ENCODE assay signal across 14 cellular contexts in genomic region chr18:21260621-21261020, GRCh38. TPM values are rescaled to one million over a fixed set of nuclear protein-coding genes. Genes with fewer than 3 reads are reported as not detected.
DNase-seq lines count a peak whose midpoint lies in the region; ATAC-seq and TF ChIP-seq lines count a peak whose summit lies in the region.
"Had no signal": no experiment of that assay in that cellular context is flagged by ENCODE, and none has a peak within 500 bp of the region (broad histone marks: within the 10 kb centered on the region; RNA-seq: fewer than 3 reads in every experiment).

No MANE protein-coding gene starts in this region.

- peaks cover 3% of the 10 kb centered on the region for H3K27me3 Mint-ChIP-seq in endothelial cell (ENCODE audit: unreplicated experiment)
- no peaks in the 10 kb centered on the region for H3K27me3 Mint-ChIP-seq in nephron progenitor cell (ENCODE audit: low read depth, poor library complexity)
- peaks cover 13% of the 10 kb centered on the region for H3K27me3 Mint-ChIP-seq in activated naive CD8-positive, alpha-beta T cell treated with anti-CD3 and anti-CD28 coated beads for 36 hours
- peaks cover 9 to 12% (median 10%) of the 10 kb centered on the region in 5 donors for H3K27me3 Mint-ChIP-seq in naive thymus-derived CD4-positive, alpha-beta T cell
- peaks cover 6% of the 10 kb centered on the region for H3K27me3 Mint-ChIP-seq in activated CD4-positive, alpha-beta memory T cell treated with anti-CD3 and anti-CD28 coated beads for 36 hours

- H3K9me3 Mint-ChIP-seq in endothelial cell (ENCODE audit: unreplicated experiment) (no peaks in the 10 kb centered on the region), nephron progenitor cell (no peaks in the 10 kb centered on the region)
- H3K9me3 Mint-ChIP-seq in activated naive CD8-positive, alpha-beta T cell treated with anti-CD3 and anti-CD28 coated beads for 36 hours: no peaks in the 10 kb centered on the region
- H3K9me3 Mint-ChIP-seq in naive thymus-derived CD4-positive, alpha-beta T cell: no peaks in the 10 kb centered on the region
- no peaks in the 10 kb centered on the region for H3K9me3 Mint-ChIP-seq in activated CD4-positive, alpha-beta memory T cell treated with anti-CD3 and anti-CD28 coated beads for 36 hours
- H3K9me3 Mint-ChIP-seq: CD4-positive, alpha-beta memory T cell had no signal

- H3K36me3 Mint-ChIP-seq in endothelial cell (ENCODE audit: low read depth, unreplicated experiment) (no peaks in the 10 kb centered on the region), nephron progenitor cell (ENCODE audit: low read depth) (no peaks in the 10 kb centered on the region)
- H3K36me3 Mint-ChIP-seq in activated naive CD8-positive, alpha-beta T cell treated with anti-CD3 and anti-CD28 coated beads for 36 hours: no peaks in the 10 kb centered on the region
- H3K36me3 Mint-ChIP-seq in naive thymus-derived CD4-positive, alpha-beta T cell: no peaks in the 10 kb centered on the region
- H3K36me3 Mint-ChIP-seq in activated CD4-positive, alpha-beta memory T cell treated with anti-CD3 and anti-CD28 coated beads for 36 hours: no peaks in the 10 kb centered on the region
- H3K36me3 Mint-ChIP-seq: CD4-positive, alpha-beta memory T cell had no signal

- no peak for ATAC-seq in naive thymus-derived CD4-positive, alpha-beta T cell
- ATAC-seq in HG02884 (IDR thresholded peaks at IDR 0.05; ENCODE audit: unreplicated experiment): no peak
- ATAC-seq: GM12878 had no signal

- H3K27ac Mint-ChIP-seq in endothelial cell (ENCODE audit: unreplicated experiment): peak overlapping the region; percentile 84
- peak overlapping the region; percentile 98 for H3K27ac Mint-ChIP-seq in nephron progenitor cell
- H3K27ac Mint-ChIP-seq in activated naive CD8-positive, alpha-beta T cell treated with anti-CD3 and anti-CD28 coated beads for 36 hours: no peak overlapping the region
- H3K27ac Mint-ChIP-seq in naive thymus-derived CD4-positive, alpha-beta T cell: no peak overlapping the region
- no peak overlapping the region for H3K27ac Mint-ChIP-seq in activated CD4-positive, alpha-beta memory T cell treated with anti-CD3 and anti-CD28 coated beads for 36 hours
- H3K27ac Mint-ChIP-seq: CD4-positive, alpha-beta memory T cell had no signal

- H3K4me1 Mint-ChIP-seq in endothelial cell (ENCODE audit: unreplicated experiment) (peaks cover 57% of the 10 kb centered on the region), nephron progenitor cell (peaks cover 92% of the 10 kb centered on the region)
- no peaks in the 10 kb centered on the region for H3K4me1 Mint-ChIP-seq in activated naive CD8-positive, alpha-beta T cell treated with anti-CD3 and anti-CD28 coated beads for 36 hours
- H3K4me1 Mint-ChIP-seq in naive thymus-derived CD4-positive, alpha-beta T cell: no peaks in the 10 kb centered on the region
- H3K4me1 Mint-ChIP-seq in activated CD4-positive, alpha-beta memory T cell treated with anti-CD3 and anti-CD28 coated beads for 36 hours (ENCODE audit: low read depth): no peaks in the 10 kb centered on the region
- H3K4me1 Mint-ChIP-seq: CD4-positive, alpha-beta memory T cell had no signal

- no peak overlapping the region for H3K4me3 ChIP-seq in naive thymus-derived CD4-positive, alpha-beta T cell (ENCODE audit: low read length)
- H3K4me3 ChIP-seq: GM12878, HAP-1 had no signal

- H3K4me1 ChIP-seq in naive thymus-derived CD4-positive, alpha-beta T cell (ENCODE audit: control insufficient read depth in 2 of 2, insufficient read depth in 2 of 2, low read length in 2 of 2): no peaks in the 10 kb centered on the region
- H3K4me1 ChIP-seq: BE2C had no signal

- POLR2A ChIA-PET in naive thymus-derived CD4-positive, alpha-beta T cell (lab: Charles Lee): no interaction called here
- POLR2A ChIA-PET in activated CD4-positive, alpha-beta memory T cell treated with anti-CD3 and anti-CD28 coated beads for 36 hours (lab: Charles Lee): no interaction called here

- H3K27me3 ChIP-seq in naive thymus-derived CD4-positive, alpha-beta T cell (ENCODE audit: control insufficient read depth in 2 of 2, insufficient read depth in 2 of 2, low read length in 2 of 2): no peaks in the 10 kb centered on the region
- H3K27me3 ChIP-seq: BE2C had no signal

- H3K36me3 ChIP-seq in naive thymus-derived CD4-positive, alpha-beta T cell (ENCODE audit: control insufficient read depth in 2 of 3, insufficient read depth in 3 of 3, low read length in 3 of 3): no peaks in the 10 kb centered on the region
- H3K36me3 ChIP-seq: BE2C, HAP-1 had no signal

- peak; percentile 50 for DNase-seq in NCI-H69 (lab: John Stamatoyannopoulos, UW)
- no peak for DNase-seq in endothelial cell (ENCODE audit: low spot score)
- no peak for DNase-seq in nephron progenitor cell
- DNase-seq in activated naive CD8-positive, alpha-beta T cell treated with anti-CD3 and anti-CD28 coated beads for 36 hours: no peak
- DNase-seq in naive thymus-derived CD4-positive, alpha-beta T cell: no peak
- DNase-seq in activated CD4-positive, alpha-beta memory T cell treated with anti-CD3 and anti-CD28 coated beads for 36 hours: no peak
- DNase-seq: BE2C; CD4-positive, alpha-beta memory T cell; DMS79; GOT3 had no signal

- H3K4me3 Mint-ChIP-seq in endothelial cell (ENCODE audit: unreplicated experiment): no peak overlapping the region
- peak overlapping the region; percentile 44 for H3K4me3 Mint-ChIP-seq in nephron progenitor cell
- H3K4me3 Mint-ChIP-seq in activated naive CD8-positive, alpha-beta T cell treated with anti-CD3 and anti-CD28 coated beads for 36 hours: no peak overlapping the region
- H3K4me3 Mint-ChIP-seq in naive thymus-derived CD4-positive, alpha-beta T cell: no peak overlapping the region
- no peak overlapping the region for H3K4me3 Mint-ChIP-seq in activated CD4-positive, alpha-beta memory T cell treated with anti-CD3 and anti-CD28 coated beads for 36 hours
- H3K4me3 Mint-ChIP-seq: CD4-positive, alpha-beta memory T cell had no signal

- CTCF ChIA-PET in naive thymus-derived CD4-positive, alpha-beta T cell (lab: Charles Lee): no interaction called here
- CTCF ChIA-PET in activated CD4-positive, alpha-beta memory T cell treated with anti-CD3 and anti-CD28 coated beads for 36 hours (lab: Charles Lee): no interaction called here

- TF ChIP-seq CTCF in endothelial cell (IDR thresholded peaks at IDR 0.05; ENCODE audit: unreplicated experiment) (no peak), nephron progenitor cell (IDR thresholded peaks at IDR 0.05) (no peak)

- no peak overlapping the region for H3K27ac ChIP-seq in naive thymus-derived CD4-positive, alpha-beta T cell (ENCODE audit: low read depth, low read length)
- H3K27ac ChIP-seq: C4-2B had no signal

- H3K9me3 ChIP-seq in naive thymus-derived CD4-positive, alpha-beta T cell (ENCODE audit: control insufficient read depth in 2 of 3, low read length in 3 of 3): no peaks in the 10 kb centered on the region
- H3K9me3 ChIP-seq: BE2C, HAP-1 had no signal

- intact Hi-C loops in naive thymus-derived CD4-positive, alpha-beta T cell (cut with micrococcal nuclease): no loop called here
- intact Hi-C loops in activated CD4-positive, alpha-beta memory T cell treated with anti-CD3 and anti-CD28 coated beads for 36 hours (cut with micrococcal nuclease): no loop called here

RNA-seq across cellular contexts. Expression of gene GREB1L, which starts 18.6 kb away (rescaled TPM):
- 105 TPM for total RNA-seq in endothelial cell (ENCODE audit: unreplicated experiment)
- not detected for total RNA-seq in activated naive CD8-positive, alpha-beta T cell treated with anti-CD3 and anti-CD28 coated beads for 36 hours
- total RNA-seq in naive thymus-derived CD4-positive, alpha-beta T cell: not detected
- under 1 TPM; 0.09 to 0.11 TPM for polyA plus RNA-seq in naive thymus-derived CD4-positive, alpha-beta T cell
- not detected for total RNA-seq in activated CD4-positive, alpha-beta memory T cell treated with anti-CD3 and anti-CD28 coated beads for 36 hours
- total RNA-seq: CD4-positive, alpha-beta memory T cell had no signal

Comparison
In these comparisons a context has a peak if more than half of its experiments do, and no peak if none do; other contexts are left out.
1. H3K27ac Mint-ChIP-seq: peak in endothelial cell (single experiment) and nephron progenitor cell (single experiment); none in activated naive CD8-positive, alpha-beta T cell treated with anti-CD3 and anti-CD28 coated beads for 36 hours (single experiment), naive thymus-derived CD4-positive, alpha-beta T cell (0 of 9) and activated CD4-positive, alpha-beta memory T cell treated with anti-CD3 and anti-CD28 coated beads for 36 hours (single experiment).
2. RNA of gene GREB1L, which starts 18.6 kb away (total RNA-seq): 105 TPM in endothelial cell (single experiment); not detected in activated CD4-positive, alpha-beta memory T cell treated with anti-CD3 and anti-CD28 coated beads for 36 hours, not detected in activated naive CD8-positive, alpha-beta T cell treated with anti-CD3 and anti-CD28 coated beads for 36 hours and not detected in naive thymus-derived CD4-positive, alpha-beta T cell; every median in the first group is over 10 times any median in the second.